In the genomic region with DNA sequence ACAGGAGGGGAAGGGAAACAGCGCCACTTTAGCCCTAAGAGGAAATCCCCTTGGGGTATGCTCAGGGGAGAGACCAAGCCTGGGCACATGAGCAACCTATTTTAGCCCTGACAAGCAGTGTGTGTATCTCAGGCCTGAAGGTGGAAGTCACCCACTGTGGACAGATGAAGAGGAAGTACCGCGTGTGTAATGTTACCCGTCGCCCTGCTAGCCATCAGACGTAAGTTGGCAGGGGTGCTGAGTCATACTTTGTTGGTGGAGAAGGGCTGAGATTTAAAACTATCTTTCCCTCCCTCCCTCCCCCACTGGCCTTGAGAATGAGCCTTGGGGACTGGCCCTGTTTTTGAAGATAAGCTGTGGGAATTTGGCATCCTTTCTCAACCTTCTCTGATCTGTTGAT, we compare ENCODE assay signal across 8 cellular contexts. TPM values are rescaled to one million over a fixed set of nuclear protein-coding genes. Genes with fewer than 3 reads are reported as not detected.
DNase-seq lines count a peak whose midpoint lies in the region; ATAC-seq, FAIRE-seq and TF ChIP-seq lines count a peak whose summit lies in the region.

No MANE protein-coding gene starts in this region.

- peak; percentile 5 for FAIRE-seq in urothelium cell line (lab: Jason Lieb, UNC)

- H3K27ac Mint-ChIP-seq in activated naive CD8-positive, alpha-beta T cell treated with anti-CD3 and anti-CD28 coated beads, Interleukin-2, amount 50 U/mL, for 24 hours: peak overlapping the region; percentile 53
- H3K27ac Mint-ChIP-seq in activated naive CD8-positive, alpha-beta T cell treated with anti-CD3 and anti-CD28 coated beads for 36 hours: no peak overlapping the region

- no peak for TF ChIP-seq CTCF in omental fat pad (IDR thresholded peaks at IDR 0.05)

- H3K4me3 Mint-ChIP-seq in activated naive CD8-positive, alpha-beta T cell treated with anti-CD3 and anti-CD28 coated beads, Interleukin-2, amount 50 U/mL, for 24 hours: no peak overlapping the region
- no peak overlapping the region for H3K4me3 Mint-ChIP-seq in activated naive CD8-positive, alpha-beta T cell treated with anti-CD3 and anti-CD28 coated beads for 36 hours

- H3K27me3 Mint-ChIP-seq in activated naive CD8-positive, alpha-beta T cell treated with anti-CD3 and anti-CD28 coated beads, Interleukin-2, amount 50 U/mL, for 24 hours: no peaks in the 10 kb centered on the region
- H3K27me3 Mint-ChIP-seq in activated naive CD8-positive, alpha-beta T cell treated with anti-CD3 and anti-CD28 coated beads for 36 hours: no peaks in the 10 kb centered on the region

- H3K36me3 Mint-ChIP-seq in activated naive CD8-positive, alpha-beta T cell treated with anti-CD3 and anti-CD28 coated beads, Interleukin-2, amount 50 U/mL, for 24 hours (ENCODE audit: low read depth): peaks cover 33% of the 10 kb centered on the region
- H3K36me3 Mint-ChIP-seq in activated naive CD8-positive, alpha-beta T cell treated with anti-CD3 and anti-CD28 coated beads for 36 hours: peaks cover 6% of the 10 kb centered on the region

- no peaks in the 10 kb centered on the region for H3K9me3 Mint-ChIP-seq in activated naive CD8-positive, alpha-beta T cell treated with anti-CD3 and anti-CD28 coated beads, Interleukin-2, amount 50 U/mL, for 24 hours
- H3K9me3 Mint-ChIP-seq in activated naive CD8-positive, alpha-beta T cell treated with anti-CD3 and anti-CD28 coated beads for 36 hours: no peaks in the 10 kb centered on the region

- H3K4me1 Mint-ChIP-seq in activated naive CD8-positive, alpha-beta T cell treated with anti-CD3 and anti-CD28 coated beads, Interleukin-2, amount 50 U/mL, for 24 hours: peaks cover 8% of the 10 kb centered on the region
- H3K4me1 Mint-ChIP-seq in activated naive CD8-positive, alpha-beta T cell treated with anti-CD3 and anti-CD28 coated beads for 36 hours: no peaks in the 10 kb centered on the region

- peak; percentile 75 for ATAC-seq in activated naive CD8-positive, alpha-beta T cell treated with anti-CD3 and anti-CD28 coated beads, Interleukin-2, amount 50 U/mL, for 24 hours
- no peak for ATAC-seq in omental fat pad (ENCODE audit: low FRiP score)

- peak; percentile 13 for DNase-seq in activated naive CD8-positive, alpha-beta T cell treated with anti-CD3 and anti-CD28 coated beads, Interleukin-2, amount 50 U/mL, for 24 hours
- no peak for DNase-seq in activated naive CD8-positive, alpha-beta T cell treated with anti-CD3 and anti-CD28 coated beads for 36 hours
- DNase-seq in NOMO-1 (lab: John Stamatoyannopoulos, UW; ENCODE audit: unreplicated experiment in 2 of 2) (peak; percentile 82 to 93), globus pallidus (ENCODE audit: low spot score) (peak; percentile 46), urothelium cell line (ENCODE audit: low spot score) (peak; percentile 21), NCI-H510A (lab: John Stamatoyannopoulos, UW) (no peak), omental fat pad (ENCODE audit: low spot score) (no peak), NCI-H446 (lab: John Stamatoyannopoulos, UW) (no peak)

RNA-seq across cellular contexts. Expression of gene AGO1, which starts 11.2 kb away (rescaled TPM):
- total RNA-seq in activated naive CD8-positive, alpha-beta T cell treated with anti-CD3 and anti-CD28 coated beads for 36 hours: 10 to 100 TPM; 40.4 to 40.8 TPM
- 10 to 100 TPM; 20.5 to 25.1 (median 22.7) TPM for total RNA-seq in omental fat pad

RNA-seq across cellular contexts. Expression of gene AGO3, which starts 36.7 kb away (rescaled TPM):
- 10 to 100 TPM; 24.5 to 26.0 TPM for total RNA-seq in activated naive CD8-positive, alpha-beta T cell treated with anti-CD3 and anti-CD28 coated beads for 36 hours
- 10 to 100 TPM; 22.3 to 39.9 (median 30.6) TPM for total RNA-seq in omental fat pad

Comparison
In these comparisons a context has a peak if more than half of its experiments do, and no peak if none do; other contexts are left out.
1. DNase-seq: peak in activated naive CD8-positive, alpha-beta T cell treated with anti-CD3 and anti-CD28 coated beads, Interleukin-2, amount 50 U/mL, for 24 hours (single experiment), NOMO-1 (2 of 2), globus pallidus (single experiment) and urothelium cell line (single experiment); none in activated naive CD8-positive, alpha-beta T cell treated with anti-CD3 and anti-CD28 coated beads for 36 hours (single experiment), NCI-H510A (single experiment), omental fat pad (single experiment) and NCI-H446 (0 of 2).